ENCODE assay signal across 23 cellular contexts in the genomic region with DNA sequence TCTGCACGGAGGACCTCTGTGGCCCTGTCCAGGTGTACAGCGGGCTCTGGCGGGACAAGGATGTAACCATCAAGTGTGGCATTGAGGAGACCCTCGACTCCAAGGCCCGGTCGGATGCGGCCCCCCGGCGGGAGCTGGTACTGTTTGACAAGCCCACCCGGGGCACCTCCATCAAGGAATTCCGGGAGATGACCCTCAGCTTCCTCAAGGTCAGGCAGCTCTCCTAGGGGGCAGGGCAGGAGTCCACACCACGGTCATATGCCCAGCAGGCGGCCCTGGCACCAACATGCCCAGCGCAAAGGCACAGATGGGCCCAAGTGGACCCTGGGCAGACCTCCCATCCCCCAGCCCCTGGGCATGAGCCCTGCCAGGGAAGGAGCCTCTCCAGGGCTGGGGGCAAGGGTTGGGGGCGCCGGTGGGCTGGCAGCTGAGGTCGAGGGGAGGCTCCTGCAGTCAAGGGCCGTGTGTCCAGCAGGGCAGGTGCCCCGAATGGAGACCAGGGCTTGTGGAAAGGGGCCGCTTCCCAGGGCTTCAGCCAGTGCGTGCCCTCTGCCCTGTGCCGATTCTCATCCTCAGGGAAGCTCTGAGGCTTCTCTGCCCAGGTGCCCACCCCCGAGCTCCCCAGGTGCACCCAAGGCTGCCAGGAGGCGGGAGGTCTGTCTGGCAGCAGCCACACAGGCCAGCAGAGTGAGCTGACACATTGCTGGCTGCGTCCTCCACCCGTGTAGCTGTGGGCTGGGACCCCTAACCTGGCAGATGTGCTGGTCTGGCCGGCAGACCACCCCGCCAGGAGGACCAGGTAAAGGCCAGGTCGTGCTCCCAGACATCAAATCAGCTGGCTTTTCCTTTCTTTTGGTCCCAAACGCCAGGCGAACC. TPM values are rescaled to one million over a fixed set of nuclear protein-coding genes. Genes with fewer than 3 reads are reported as not detected.
DNase-seq lines count a peak whose midpoint lies in the region; ATAC-seq, FAIRE-seq and TF ChIP-seq lines count a peak whose summit lies in the region.
"Had no signal": no experiment of that assay in that cellular context is flagged by ENCODE, and none has a peak within 500 bp of the region (broad histone marks: within the 10 kb centered on the region; RNA-seq: fewer than 3 reads in every experiment).

No MANE protein-coding gene starts in this region.

- no peak overlapping the region for H3K27ac ChIP-seq in SK-N-SH (ENCODE audit: low read depth in 2 of 2, low read length in 1 of 2)
- H3K27ac ChIP-seq in HUES48 (ENCODE audit: low read depth, low read length) = peak overlapping the region; percentile 45
- H3K27ac ChIP-seq in K562 (ENCODE audit: extremely low read depth, low read depth, low read length) = no peak overlapping the region
- H3K27ac ChIP-seq in lower lobe of right lung = peak overlapping the region; percentile 20
- H3K27ac ChIP-seq: neutrophil, PC-9 had no signal

- in situ Hi-C loops in K562 (cut with MboI) = no loop called here

- H3K4me3 ChIP-seq in SK-N-SH (ENCODE audit: low read depth in 2 of 2, low read length in 1 of 2) = no peak overlapping the region
- H3K4me3 ChIP-seq in HUES48 (ENCODE audit: low read depth, low read length) = no peak overlapping the region
- H3K4me3 ChIP-seq in K562 = no peak overlapping the region
- H3K4me3 ChIP-seq in lower lobe of right lung = no peak overlapping the region
- H3K4me3 ChIP-seq: left lung, PC-9 had no signal

- no peak; the same call in 1 of the 2 replicates for TF ChIP-seq POLR2A in K562 (conservative IDR thresholded peaks at IDR 0.05)

- DNase-seq in SK-N-SH (no peak), K562 (ENCODE audit: extremely low read depth in 1 of 4, low spot score in 3 of 4) (no peak), lower lobe of right lung (no peak), ureter (ENCODE audit: low spot score) (no peak), retina (no peak)
- DNase-seq: ACHN; activated CD4-positive, alpha-beta T cell treated with anti-CD3 and anti-CD28 coated beads, Interleukin-2, amount 50 U/mL, for 4 hours; activated T-cell treated with anti-CD3 and anti-CD28 coated beads, Interleukin-2, amount 50 U/mL, for 1 hour; CD4-positive, CD25-positive, alpha-beta regulatory T cell; DMS79 treated with DMSO at 0.1 percent for 48 hours; NCI-H526 treated with DMSO at 0.1 percent for 48 hours; PC-9; stimulated activated naive CD4-positive, alpha-beta T cell treated with Interleukin-2 at 50 U/mL for 16 hours; SW 1271; trophoblast cell had no signal

- TF ChIP-seq CTCF in SK-N-SH (IDR thresholded peaks at IDR 0.05) (no peak), K562 (IDR thresholded peaks at IDR 0.05 in 2 of 3, conservative IDR thresholded peaks at IDR 0.05 in 1 of 3; ENCODE audit: insufficient read depth in 2 of 3, low read depth in 1 of 3, low read length in 3 of 3) (no peak), lower lobe of right lung (IDR thresholded peaks at IDR 0.05) (no peak)

- H3K9me3 ChIP-seq in SK-N-SH = no peaks in the 10 kb centered on the region
- H3K9me3 ChIP-seq in HUES48 (ENCODE audit: control insufficient read depth, insufficient read depth, low read length) = no peaks in the 10 kb centered on the region
- H3K9me3 ChIP-seq in K562 (replicated peaks; ENCODE audit: control insufficient read depth, insufficient read depth, low read depth, low read length) = no peaks in the 10 kb centered on the region
- no peaks in the 10 kb centered on the region for H3K9me3 ChIP-seq in lower lobe of right lung
- H3K9me3 ChIP-seq: left lung, neutrophil had no signal

- TF ChIP-seq EP300 in SK-N-SH (IDR thresholded peaks at IDR 0.05; ENCODE audit: borderline replicate concordance in 1 of 2, low read depth in 1 of 2, low read length in 1 of 2) (no peak), K562 (IDR thresholded peaks at IDR 0.05; ENCODE audit: low read length) (no peak)

- no peak for FAIRE-seq in K562 (lab: Jason Lieb, UNC)

- 95% methylated on average over 17 of the region's 31 CpGs for WGBS in SK-N-SH (ENCODE audit: low lambda C conversion rate)
- WGBS in K562 (ENCODE audit: insufficient coverage, low coverage, missing lambda C conversion rate) = 86% methylated on average over 24 of the region's 31 CpGs

- H3K9me1 ChIP-seq in K562 (ENCODE audit: control insufficient read depth, insufficient read depth, low read length) = no peaks in the 10 kb centered on the region

- H3K9ac ChIP-seq in SK-N-SH (no peak overlapping the region), HUES48 (ENCODE audit: low read depth, low read length) (no peak overlapping the region), K562 (ENCODE audit: insufficient read depth in 1 of 2, low read depth in 2 of 2, low read length in 2 of 2) (peak overlapping the region in 1 of 2 experiments; percentile 82; a peak in 2 of 4 replicates)

- no peak for TF ChIP-seq RAD21 in SK-N-SH (IDR thresholded peaks at IDR 0.05; ENCODE audit: low read length)
- TF ChIP-seq RAD21 in K562 (CRISPR knock-in tag; conservative IDR thresholded peaks at IDR 0.05 in 1 of 2, IDR thresholded peaks at IDR 0.05 in 1 of 2) = no peak

- no peak overlapping the region for H3K4me2 ChIP-seq in SK-N-SH
- H3K4me2 ChIP-seq in K562 (ENCODE audit: insufficient read depth, low read length) = no peak overlapping the region
- H3K4me2 ChIP-seq: PC-9 had no signal

- H3K36me3 ChIP-seq in SK-N-SH (replicated peaks in 1 of 2; ENCODE audit: control insufficient read depth in 1 of 2, insufficient read depth in 2 of 2, low read length in 1 of 2) (peaks cover 25 to 38% of the 10 kb centered on the region in 2 experiments), HUES48 (ENCODE audit: control insufficient read depth, insufficient read depth, low read length) (peaks cover 51% of the 10 kb centered on the region), K562 (ENCODE audit: control insufficient read depth, insufficient read depth, low read length) (peaks cover 66% of the 10 kb centered on the region), lower lobe of right lung (peaks cover 63% of the 10 kb centered on the region)

- H3K27me3 ChIP-seq in SK-N-SH (ENCODE audit: insufficient read depth) = no peaks in the 10 kb centered on the region
- H3K27me3 ChIP-seq in HUES48 (ENCODE audit: control insufficient read depth, insufficient read depth, low read length) = no peaks in the 10 kb centered on the region
- no peaks in the 10 kb centered on the region for H3K27me3 ChIP-seq in K562 (ENCODE audit: control insufficient read depth in 2 of 2, insufficient read depth in 2 of 2, low read length in 2 of 2)
- no peaks in the 10 kb centered on the region for H3K27me3 ChIP-seq in lower lobe of right lung (ENCODE audit: low read depth)

- no peaks in the 10 kb centered on the region for H3K9me2 ChIP-seq in SK-N-SH

- peaks cover 24% of the 10 kb centered on the region for H3F3A ChIP-seq in SK-N-SH (replicated peaks; ENCODE audit: insufficient read depth)

- intact Hi-C loops in K562 (cut with micrococcal nuclease) = no loop called here
- intact Hi-C loops in lower lobe of right lung (cut with DNase I) = no loop called here

- H4K20me1 ChIP-seq in SK-N-SH (ENCODE audit: insufficient read depth) = peaks cover 66% of the 10 kb centered on the region
- H4K20me1 ChIP-seq in K562 (replicated peaks; ENCODE audit: control insufficient read depth, insufficient read depth, low read length) = peaks cover 49% of the 10 kb centered on the region

- ATAC-seq in SK-N-SH treated with all-trans-retinoic acid at 6 μM for 48 hours (peak; percentile 3), K562 (no peak), lower lobe of right lung (no peak), GM21529 (IDR thresholded peaks at IDR 0.05; ENCODE audit: unreplicated experiment) (no peak)

- BruUV-seq in K562 (replicated peaks; lab: Mats Ljungman, UMichigan) = no TSS peak

- peaks cover 8 to 21% of the 10 kb centered on the region in 2 experiments; a peak in 1 of 4 replicates for H3K4me1 ChIP-seq in SK-N-SH (ENCODE audit: control insufficient read depth in 1 of 2, insufficient read depth in 2 of 2, low read depth in 1 of 2, low read length in 1 of 2)
- H3K4me1 ChIP-seq in HUES48 (ENCODE audit: control insufficient read depth, insufficient read depth, low read length) = peaks cover 17% of the 10 kb centered on the region
- H3K4me1 ChIP-seq in K562 (replicated peaks in 1 of 2; ENCODE audit: control insufficient read depth in 2 of 2, insufficient read depth in 2 of 2, low read length in 2 of 2) = peaks cover 15 to 87% of the 10 kb centered on the region in 2 experiments; a peak in 4 of 5 replicates
- peaks cover 81% of the 10 kb centered on the region for H3K4me1 ChIP-seq in lower lobe of right lung

- H3K79me2 ChIP-seq in SK-N-SH (ENCODE audit: insufficient read depth) = peaks cover 35% of the 10 kb centered on the region
- H3K79me2 ChIP-seq in K562 (ENCODE audit: control insufficient read depth, insufficient read depth, low read length) = peaks cover 39% of the 10 kb centered on the region

- H2AFZ ChIP-seq in SK-N-SH (ENCODE audit: low read depth) (no peak overlapping the region), K562 (ENCODE audit: low read depth, low read length) (no peak overlapping the region)
- H2AFZ ChIP-seq: PC-9 had no signal

- POLR2A ChIA-PET in SK-N-SH (lab: Yijun Ruan, JAX) (interaction anchor here (1.7 kb wide), 1 partner anchor 9 kb away, joined by 12 read pairs; no protein-coding TSS in a partner anchor), K562 (lab: Yijun Ruan, JAX) (interaction anchor here (0.6 to 1.7 kb wide), 4 partner anchors 9 to 51 kb away, joined by 3 to 9 read pairs (median 4); no protein-coding TSS in a partner anchor)

- CTCF ChIA-PET in SK-N-SH (lab: Yijun Ruan, JAX) = interaction anchor here (0.8 to 2.7 kb wide), 4 partner anchors 8 to 50 kb away, joined by 3 to 13 read pairs (median 6); partner anchors contain the start of gene LCN8
- CTCF ChIA-PET in K562 (lab: Yijun Ruan, JAX; ENCODE audit: low intra/inter-chr PET ratio) = no interaction called here

RNA-seq across cellular contexts. Expression of gene DIPK1B, which starts 10.0 kb away (rescaled TPM):
- polyA plus RNA-seq in SK-N-SH (2012; rRNA removed) (24.5 and 27.1 TPM in 2 replicates), K562 (2011; rRNA removed) (11.4 and 20.2 TPM in 2 replicates), K562 (2014; fragmentation: Illumina TruSeq; extraction: Trizol) (4.2 and 6.8 TPM in 2 replicates), K562 (2014; fragmentation: Nextera tagmentation; extraction: Ambion mirVana) (under 1 TPM; 0.08 to 0.21 TPM), K562 (2014; rRNA removed) (20.5 and 21.2 TPM in 2 replicates)
- 10.2 and 18.9 TPM in 2 replicates for polyA plus RNA-seq in SK-N-SH (2012; cell fraction: cytosol; rRNA removed)
- polyA plus RNA-seq in SK-N-SH (2012; cell fraction: nucleus; rRNA removed) = 29.2 and 33.2 TPM in 2 replicates
- total RNA-seq in K562 (2011; cell fraction: chromatin; rRNA removed; ENCODE audit: low replicate concordance) = 11.8 and 45.1 TPM in 2 replicates
- 39.9 and 47.9 TPM in 2 replicates for total RNA-seq in K562 (2011; cell fraction: nucleolus; rRNA removed)
- 25.8 and 26.4 TPM in 2 replicates for total RNA-seq in K562 (2011; cell fraction: nucleoplasm; rRNA removed)
- total RNA-seq in K562 (2014; rRNA removed) (22.3 and 25.2 TPM in 2 replicates), K562 (2014; rRNA removed; fragmentation: Illumina TruSeq; extraction: Trizol) (2.8 TPM in 2 replicates), K562 (2015; rRNA removed; fragmentation: Illumina TruSeq; extraction: Trizol) (5.9 and 7.4 TPM in 2 replicates), K562 (2021) (20.4 TPM in 2 replicates), lower lobe of right lung (15.1 TPM), ureter (6.6 TPM)
- 26.7 and 64.0 TPM in 2 replicates for polyA plus RNA-seq in K562 (2011; cell fraction: cytosol; rRNA removed)
- polyA plus RNA-seq in K562 (2011; cell fraction: nucleus; rRNA removed) = 41.8 and 57.7 TPM in 2 replicates
- 9.0 and 14.4 TPM in 2 replicates for polyA plus RNA-seq in K562 (2012)
- 3.7 and 4.5 TPM in 2 replicates for polyA minus RNA-seq in K562 (2011; rRNA and poly(A)+ RNA removed)
- 13.1 and 14.0 TPM in 2 replicates for polyA minus RNA-seq in K562 (2011; cell fraction: cytosol; rRNA and poly(A)+ RNA removed)
- 9.0 and 9.8 TPM in 2 replicates for polyA minus RNA-seq in K562 (2011; cell fraction: nucleus; rRNA and poly(A)+ RNA removed)

RNA-seq across cellular contexts. Expression of gene LCN10, which starts 20.4 kb away (rescaled TPM):
- not detected in 2 replicates for polyA plus RNA-seq in SK-N-SH (2012; rRNA removed)
- not detected in 2 replicates for polyA plus RNA-seq in SK-N-SH (2012; cell fraction: cytosol; rRNA removed)
- not detected in 2 replicates for polyA plus RNA-seq in SK-N-SH (2012; cell fraction: nucleus; rRNA removed)
- total RNA-seq in K562 (2011; cell fraction: chromatin; rRNA removed; ENCODE audit: low replicate concordance) = 0.44 TPM in 1 of 2 replicates, not detected in the other
- 0.17 and 0.26 TPM in 2 replicates for total RNA-seq in K562 (2011; cell fraction: nucleolus; rRNA removed)
- 0.44 TPM in 1 of 2 replicates, not detected in the other for total RNA-seq in K562 (2011; cell fraction: nucleoplasm; rRNA removed)
- total RNA-seq in K562 (2014; rRNA removed) = 0.12 TPM in 1 of 2 replicates, not detected in the other
- total RNA-seq in K562 (2014; rRNA removed; fragmentation: Illumina TruSeq; extraction: Trizol) = not detected in 2 replicates
- 0.11 TPM in 1 of 2 replicates, not detected in the other for total RNA-seq in K562 (2015; rRNA removed; fragmentation: Illumina TruSeq; extraction: Trizol)
- total RNA-seq in K562 (2021) = 0.29 TPM in 1 of 2 replicates, not detected in the other
- 0.11 and 0.14 TPM in 2 replicates for polyA plus RNA-seq in K562 (2011; rRNA removed)
- 0.35 and 0.42 TPM in 2 replicates for polyA plus RNA-seq in K562 (2011; cell fraction: cytosol; rRNA removed)
- polyA plus RNA-seq in K562 (2011; cell fraction: nucleus; rRNA removed) = 0.10 and 1.1 TPM in 2 replicates
- polyA plus RNA-seq in K562 (2012) = 0.14 TPM in 1 of 2 replicates, not detected in the other
- polyA plus RNA-seq in K562 (2014; fragmentation: Illumina TruSeq; extraction: Trizol) = 0.11 and 0.21 TPM in 2 replicates
- polyA plus RNA-seq in K562 (2014; fragmentation: Nextera tagmentation; extraction: Ambion mirVana) = under 1 TPM in 1 of 2 experiments, not detected in 1; 0.10 TPM
- 0.16 TPM in 1 of 2 replicates, not detected in the other for polyA plus RNA-seq in K562 (2014; rRNA removed)
- polyA minus RNA-seq in K562 (2011; rRNA and poly(A)+ RNA removed) = 0.14 TPM in 1 of 2 replicates, not detected in the other
- polyA minus RNA-seq in K562 (2011; cell fraction: cytosol; rRNA and poly(A)+ RNA removed) = not detected in 2 replicates
- 0.40 TPM in 1 of 2 replicates, not detected in the other for polyA minus RNA-seq in K562 (2011; cell fraction: nucleus; rRNA and poly(A)+ RNA removed)
- 2.5 TPM for total RNA-seq in lower lobe of right lung
- total RNA-seq in ureter = 40.6 TPM
- total RNA-seq: renal cortical epithelial cell had no signal

RNA-seq across cellular contexts. Expression of gene LCN6, which starts 26.0 kb away (rescaled TPM):
- not detected in 2 replicates for polyA plus RNA-seq in SK-N-SH (2012; rRNA removed)
- polyA plus RNA-seq in SK-N-SH (2012; cell fraction: cytosol; rRNA removed) = not detected in 2 replicates
- not detected in 2 replicates for polyA plus RNA-seq in SK-N-SH (2012; cell fraction: nucleus; rRNA removed)
- total RNA-seq in K562 (2011; cell fraction: chromatin; rRNA removed; ENCODE audit: low replicate concordance) = 0.86 TPM in 1 of 2 replicates, not detected in the other
- total RNA-seq in K562 (2011; cell fraction: nucleolus; rRNA removed) = 0.67 and 1.6 TPM in 2 replicates
- total RNA-seq in K562 (2011; cell fraction: nucleoplasm; rRNA removed) = 0.81 TPM in 1 of 2 replicates, not detected in the other
- total RNA-seq in K562 (2014; rRNA removed) = 0.45 and 0.57 TPM in 2 replicates
- 0.33 TPM in 1 of 2 replicates, not detected in the other for total RNA-seq in K562 (2014; rRNA removed; fragmentation: Illumina TruSeq; extraction: Trizol)
- not detected in 2 replicates for total RNA-seq in K562 (2015; rRNA removed; fragmentation: Illumina TruSeq; extraction: Trizol)
- total RNA-seq in K562 (2021) = not detected in 2 replicates
- 0.42 TPM in 1 of 2 replicates, not detected in the other for polyA plus RNA-seq in K562 (2011; rRNA removed)
- polyA plus RNA-seq in K562 (2011; cell fraction: cytosol; rRNA removed) = 0.98 TPM in 1 of 2 replicates, not detected in the other
- polyA plus RNA-seq in K562 (2011; cell fraction: nucleus; rRNA removed) = 4.3 TPM in 1 of 2 replicates, not detected in the other
- polyA plus RNA-seq in K562 (2012) = 0.12 TPM in 1 of 2 replicates, not detected in the other
- polyA plus RNA-seq in K562 (2014; fragmentation: Illumina TruSeq; extraction: Trizol) = not detected in 2 replicates
- under 1 TPM in 1 of 2 experiments, not detected in 1; 0.10 TPM for polyA plus RNA-seq in K562 (2014; fragmentation: Nextera tagmentation; extraction: Ambion mirVana)
- 2.2 TPM in 1 of 2 replicates, not detected in the other for polyA plus RNA-seq in K562 (2014; rRNA removed)
- polyA minus RNA-seq in K562 (2011; rRNA and poly(A)+ RNA removed) = not detected in 2 replicates
- not detected in 2 replicates for polyA minus RNA-seq in K562 (2011; cell fraction: cytosol; rRNA and poly(A)+ RNA removed)
- not detected in 2 replicates for polyA minus RNA-seq in K562 (2011; cell fraction: nucleus; rRNA and poly(A)+ RNA removed)
- total RNA-seq in lower lobe of right lung = 2.9 TPM
- total RNA-seq in ureter = 62.8 TPM
- total RNA-seq: CD4-positive, CD25-positive, alpha-beta regulatory T cell; dermis microvascular lymphatic vessel endothelial cell; PC-9; renal cortical epithelial cell had no signal
- polyA plus RNA-seq: CD4-positive, CD25-positive, alpha-beta regulatory T cell had no signal

RNA-seq across cellular contexts. Expression of gene AGPAT2, which starts 35.1 kb away (rescaled TPM):
- polyA plus RNA-seq in SK-N-SH (2012; rRNA removed) (41.8 and 46.8 TPM in 2 replicates), K562 (2011; rRNA removed) (17.3 and 25.4 TPM in 2 replicates), K562 (2014; fragmentation: Illumina TruSeq; extraction: Trizol) (23.9 and 38.6 TPM in 2 replicates), K562 (2014; fragmentation: Nextera tagmentation; extraction: Ambion mirVana) (under 1 TPM; 0.13 to 0.45 TPM), K562 (2014; rRNA removed) (47.1 and 51.9 TPM in 2 replicates)
- polyA plus RNA-seq in SK-N-SH (2012; cell fraction: cytosol; rRNA removed) = 16.8 and 33.3 TPM in 2 replicates
- polyA plus RNA-seq in SK-N-SH (2012; cell fraction: nucleus; rRNA removed) = 50.8 and 59.5 TPM in 2 replicates
- total RNA-seq in K562 (2011; cell fraction: chromatin; rRNA removed; ENCODE audit: low replicate concordance) = 18.6 and 52.7 TPM in 2 replicates
- total RNA-seq in K562 (2011; cell fraction: nucleolus; rRNA removed) = 77.5 and 84.7 TPM in 2 replicates
- total RNA-seq in K562 (2011; cell fraction: nucleoplasm; rRNA removed) = 39.6 and 45.3 TPM in 2 replicates
- total RNA-seq in K562 (2014; rRNA removed) (45.5 and 56.5 TPM in 2 replicates), K562 (2014; rRNA removed; fragmentation: Illumina TruSeq; extraction: Trizol) (7.2 and 8.5 TPM in 2 replicates), K562 (2015; rRNA removed; fragmentation: Illumina TruSeq; extraction: Trizol) (27.7 and 31.8 TPM in 2 replicates), K562 (2021) (52.6 and 54.5 TPM in 2 replicates), lower lobe of right lung (106 TPM), ureter (52.2 TPM)
- 37.8 and 64.3 TPM in 2 replicates for polyA plus RNA-seq in K562 (2011; cell fraction: cytosol; rRNA removed)
- polyA plus RNA-seq in K562 (2011; cell fraction: nucleus; rRNA removed) = 26.1 and 33.3 TPM in 2 replicates
- polyA plus RNA-seq in K562 (2012) = 34.3 and 52.5 TPM in 2 replicates
- polyA minus RNA-seq in K562 (2011; rRNA and poly(A)+ RNA removed) = 10.0 and 12.2 TPM in 2 replicates
- polyA minus RNA-seq in K562 (2011; cell fraction: cytosol; rRNA and poly(A)+ RNA removed) = 19.5 and 23.0 TPM in 2 replicates
- polyA minus RNA-seq in K562 (2011; cell fraction: nucleus; rRNA and poly(A)+ RNA removed) = 21.4 and 30.0 TPM in 2 replicates

RNA-seq across cellular contexts. Expression of gene LCN8, which starts 35.7 kb away (rescaled TPM):
- polyA plus RNA-seq in SK-N-SH (2012; rRNA removed) (not detected in 2 replicates), K562 (2011; rRNA removed) (not detected in 2 replicates), K562 (2014; fragmentation: Illumina TruSeq; extraction: Trizol) (not detected in 2 replicates), K562 (2014; fragmentation: Nextera tagmentation; extraction: Ambion mirVana) (not detected), K562 (2014; rRNA removed) (not detected in 2 replicates)
- not detected in 2 replicates for polyA plus RNA-seq in SK-N-SH (2012; cell fraction: cytosol; rRNA removed)
- 0.02 TPM in 1 of 2 replicates, not detected in the other for polyA plus RNA-seq in SK-N-SH (2012; cell fraction: nucleus; rRNA removed)
- total RNA-seq in K562 (2011; cell fraction: chromatin; rRNA removed; ENCODE audit: low replicate concordance) = 0.14 TPM in 1 of 2 replicates, not detected in the other
- not detected in 2 replicates for total RNA-seq in K562 (2011; cell fraction: nucleolus; rRNA removed)
- total RNA-seq in K562 (2011; cell fraction: nucleoplasm; rRNA removed) = not detected in 2 replicates
- total RNA-seq in K562 (2014; rRNA removed) (not detected in 2 replicates), K562 (2014; rRNA removed; fragmentation: Illumina TruSeq; extraction: Trizol) (not detected in 2 replicates), K562 (2015; rRNA removed; fragmentation: Illumina TruSeq; extraction: Trizol) (not detected in 2 replicates), K562 (2021) (not detected in 2 replicates), lower lobe of right lung (not detected), ureter (not detected)
- not detected in 2 replicates for polyA plus RNA-seq in K562 (2011; cell fraction: cytosol; rRNA removed)
- not detected in 2 replicates for polyA plus RNA-seq in K562 (2011; cell fraction: nucleus; rRNA removed)
- polyA plus RNA-seq in K562 (2012) = not detected in 2 replicates
- not detected in 2 replicates for polyA minus RNA-seq in K562 (2011; rRNA and poly(A)+ RNA removed)
- polyA minus RNA-seq in K562 (2011; cell fraction: cytosol; rRNA and poly(A)+ RNA removed) = not detected in 2 replicates
- not detected in 2 replicates for polyA minus RNA-seq in K562 (2011; cell fraction: nucleus; rRNA and poly(A)+ RNA removed)
- total RNA-seq: CD4-positive, CD25-positive, alpha-beta regulatory T cell; dermis microvascular lymphatic vessel endothelial cell; left lung; PC-9; renal cortical epithelial cell had no signal
- polyA plus RNA-seq: CD4-positive, CD25-positive, alpha-beta regulatory T cell; esophagus had no signal

Comparison
In these comparisons a context has a peak if more than half of its experiments do, and no peak if none do; other contexts are left out.
1. H3K27ac ChIP-seq: peak in HUES48 (single experiment) and lower lobe of right lung (single experiment); none in SK-N-SH (0 of 2) and K562 (single experiment).
2. RNA of gene LCN10, which starts 20.4 kb away (total RNA-seq): 40.6 TPM in ureter (single experiment); 2.5 TPM in lower lobe of right lung (single experiment) and 0.11 to 0.44 TPM in K562; every median in the first group is over 10 times any median in the second.
3. RNA of gene LCN6, which starts 26.0 kb away (total RNA-seq): 62.8 TPM in ureter (single experiment); 2.9 TPM in lower lobe of right lung (single experiment) and 0.33 to 1.6 TPM in K562; every median in the first group is over 10 times any median in the second.